Comparison of ENCODE assay signal across 12 cellular contexts in the genomic region with DNA sequence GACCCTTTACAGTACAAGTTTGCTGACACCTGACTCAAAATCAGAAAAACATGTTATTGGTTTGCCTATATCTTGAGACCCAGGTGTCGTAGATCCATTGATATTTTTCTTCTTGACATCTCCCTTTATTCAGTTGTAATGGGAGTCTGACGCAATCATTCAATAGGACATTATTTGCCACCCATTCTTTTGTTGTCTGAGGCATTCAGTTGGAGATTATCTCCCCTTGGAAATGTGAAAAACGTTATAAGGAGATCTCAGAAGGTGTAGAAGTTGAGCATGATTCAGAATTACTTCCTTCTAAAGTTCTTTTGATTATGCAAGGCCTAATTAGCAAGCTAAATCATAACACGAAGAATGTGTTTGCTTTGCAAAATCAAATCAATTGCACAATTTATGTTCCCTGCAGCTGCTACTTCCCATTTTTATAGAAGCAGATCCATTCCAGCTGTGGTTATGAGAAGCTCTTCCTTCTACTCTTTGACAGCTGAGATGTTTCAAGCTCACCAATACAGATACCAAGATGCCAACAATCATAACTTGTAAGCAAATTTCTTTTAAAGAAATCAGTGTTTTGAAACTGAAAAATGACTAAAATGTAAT.
DNase-seq lines count a peak whose midpoint lies in the region; ATAC-seq and TF ChIP-seq lines count a peak whose summit lies in the region.
"Had no signal": no experiment of that assay in that cellular context is flagged by ENCODE, and none has a peak within 500 bp of the region (broad histone marks: within the 10 kb centered on the region; RNA-seq: fewer than 3 reads in every experiment).

No MANE protein-coding gene starts in this region.

- no peaks in the 10 kb centered on the region for H3K4me1 ChIP-seq in IMR-90 (ENCODE audit: control insufficient read depth, insufficient read depth, low read length)

- POLR2A ChIA-PET in IMR-90 (lab: Charles Lee; ENCODE audit: unreplicated experiment): no interaction called here

- H4K5ac ChIP-seq in IMR-90 (ENCODE audit: low read depth, low read length): no peak overlapping the region

- H3K9me3 ChIP-seq in IMR-90 (ENCODE audit: control insufficient read depth, insufficient read depth, low read length): peaks cover under 1% of the 10 kb centered on the region; the same call in 1 of the 2 replicates

- TF ChIP-seq CTCF in IMR-90 (conservative IDR thresholded peaks at IDR 0.05; ENCODE audit: low read depth, low read length): no peak
- no peak for TF ChIP-seq CTCF in fibroblast of pulmonary artery (IDR thresholded peaks at IDR 0.05; ENCODE audit: low read length, missing control alignments)

- dilution Hi-C loops in IMR-90 (cut with HindIII; ENCODE audit: low sequenced_read_pairs, unreplicated experiment): no loop called here

- H3K9me1 ChIP-seq in IMR-90 (ENCODE audit: insufficient read depth, low read length): no peaks in the 10 kb centered on the region

- no peaks in the 10 kb centered on the region for H4K20me1 ChIP-seq in IMR-90 (ENCODE audit: insufficient read depth, low read length)

- no peak overlapping the region for H3K27ac ChIP-seq in IMR-90 (ENCODE audit: insufficient read depth, low read length)

- no peak overlapping the region for H2BK5ac ChIP-seq in IMR-90 (ENCODE audit: low read depth, low read length, poor library complexity, severe bottlenecking)

- no peak overlapping the region for H4K8ac ChIP-seq in IMR-90 (ENCODE audit: low read depth in 2 of 2, low read length in 2 of 2)

- CTCF ChIA-PET in IMR-90 (lab: Yijun Ruan, JAX): no interaction called here

- no peak for ATAC-seq in IMR-90 (ENCODE audit: low read depth)
- no peak for ATAC-seq in HG02938 (IDR thresholded peaks at IDR 0.05; ENCODE audit: unreplicated experiment)
- no peak for ATAC-seq in HG03571 (IDR thresholded peaks at IDR 0.05; ENCODE audit: unreplicated experiment)
- ATAC-seq: HCT116, Panc1, T-helper 17 cell had no signal

- H3K4ac ChIP-seq in IMR-90 (ENCODE audit: low read depth, low read length): no peak overlapping the region

- no peak overlapping the region for H2BK120ac ChIP-seq in IMR-90 (ENCODE audit: low read depth, low read length)

- H2AK5ac ChIP-seq in IMR-90 (ENCODE audit: low read depth, low read length): no peak overlapping the region

- no peak overlapping the region for H2BK20ac ChIP-seq in IMR-90 (ENCODE audit: low read depth, low read length)

- H3K4me3 ChIP-seq in IMR-90 (ENCODE audit: insufficient read depth, low read depth, low read length): no peak overlapping the region
- H3K4me3 ChIP-seq in fibroblast of pulmonary artery (replicated peaks; ENCODE audit: low read depth, low read length): no peak overlapping the region

- in situ Hi-C loops in IMR-90 (cut with MboI; ENCODE audit: low sequenced_read_pairs): no loop called here

- H2AK9ac ChIP-seq in IMR-90 (replicated peaks; ENCODE audit: low read depth, low read length, poor library complexity): no peak overlapping the region

- H3K36me3 ChIP-seq in IMR-90 (ENCODE audit: control insufficient read depth, insufficient read depth, low read length): no peaks in the 10 kb centered on the region

- no peak overlapping the region for H3K4me2 ChIP-seq in IMR-90 (ENCODE audit: low read depth, low read length)

- H3K14ac ChIP-seq in IMR-90 (replicated peaks; ENCODE audit: low read depth, low read length): no peak overlapping the region

- no peak overlapping the region for H3K18ac ChIP-seq in IMR-90 (ENCODE audit: low read depth, low read length)

- no TSS peak for BruUV-seq in IMR-90 (replicated peaks; lab: Mats Ljungman, UMichigan)

- no CpG with 5 or more reads among the region's 4 CpGs for WGBS in IMR-90 (ENCODE audit: extremely low coverage in 2 of 2, insufficient read length in 1 of 2), 2 experiments

- no peak overlapping the region for H2AFZ ChIP-seq in IMR-90 (replicated peaks; ENCODE audit: low read length, poor library complexity)

- TF ChIP-seq POLR2A in IMR-90 (IDR thresholded peaks at IDR 0.05; ENCODE audit: low read depth, low read length): no peak

- no peak overlapping the region for H4K91ac ChIP-seq in IMR-90 (ENCODE audit: insufficient read depth, low read depth, low read length)

- H3K79me1 ChIP-seq in IMR-90 (ENCODE audit: low read depth in 1 of 2, low read length in 2 of 2): no peaks in the 10 kb centered on the region

- H3K56ac ChIP-seq in IMR-90 (ENCODE audit: extremely low read depth, insufficient read depth, low read length): no peak overlapping the region

- H2BK15ac ChIP-seq in IMR-90 (ENCODE audit: low read depth, low read length): no peak overlapping the region

- TF ChIP-seq RAD21 in IMR-90 (IDR thresholded peaks at IDR 0.05; ENCODE audit: low read length): no peak

- no peak overlapping the region for H3K9ac ChIP-seq in IMR-90 (ENCODE audit: low read depth, low read length)

- intact Hi-C loops in IMR-90 (cut with micrococcal nuclease): no loop called here

- DNase-seq in AML-193 (lab: John Stamatoyannopoulos, UW) (peak; percentile 79 to 82), IMR-90 (no peak), SHP77 (lab: John Stamatoyannopoulos, UW) (peak; percentile 63 to 72), fibroblast of pulmonary artery (ENCODE audit: low read depth) (peak; percentile 58), NCI-H2227 (lab: John Stamatoyannopoulos, UW; ENCODE audit: unreplicated experiment) (no peak)
- DNase-seq in activated T-cell treated with anti-CD3 and anti-CD28 coated beads, Interleukin-2, amount 50 U/mL, for 1 hour: no peak
- DNase-seq: NCI-H1105, T-helper 17 cell had no signal

- H3K23ac ChIP-seq in IMR-90 (ENCODE audit: low read depth, low read length): no peak overlapping the region

- H3K27me3 ChIP-seq in IMR-90 (ENCODE audit: control insufficient read depth, insufficient read depth, low read length): no peaks in the 10 kb centered on the region

TF ChIP-seq in IMR-90, 13 proteins besides CTCF, POLR2A, EP300 and RAD21:
- TF ChIP-seq CEBPB (IDR thresholded peaks at IDR 0.05; ENCODE audit: low read depth, low read length): 0 out of 2 replicates have a peak, but pooled peaks have one; percentile 41
- no peak for TF ChIP-seq NFE2L2 (IDR thresholded peaks at IDR 0.05; ENCODE audit: low read depth, low read length)
- TF ChIP-seq RCOR1 (IDR thresholded peaks at IDR 0.05; ENCODE audit: insufficient replicate concordance, low read length): no peak
- TF ChIP-seq, protein P1, sequence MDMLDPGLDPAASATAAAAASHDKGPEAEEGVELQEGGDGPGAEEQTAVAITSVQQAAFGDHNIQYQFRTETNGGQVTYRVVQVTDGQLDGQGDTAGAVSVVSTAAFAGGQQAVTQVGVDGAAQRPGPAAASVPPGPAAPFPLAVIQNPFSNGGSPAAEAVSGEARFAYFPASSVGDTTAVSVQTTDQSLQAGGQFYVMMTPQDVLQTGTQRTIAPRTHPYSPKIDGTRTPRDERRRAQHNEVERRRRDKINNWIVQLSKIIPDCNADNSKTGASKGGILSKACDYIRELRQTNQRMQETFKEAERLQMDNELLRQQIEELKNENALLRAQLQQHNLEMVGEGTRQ (IDR thresholded peaks at IDR 0.05; ENCODE audit: low read depth, low read length): no peak
- TF ChIP-seq SMC3 (IDR thresholded peaks at IDR 0.05; ENCODE audit: low read depth, low read length): no peak
- TF ChIP-seq RFX5 (IDR thresholded peaks at IDR 0.05; ENCODE audit: low read depth, low read length): no peak
TF ChIP-seq in IMR-90: peak in this region for 1.

Comparison
In these comparisons a context has a peak if more than half of its experiments do, and no peak if none do; other contexts are left out.
1. DNase-seq: peak in AML-193 (2 of 2), SHP77 (2 of 2) and fibroblast of pulmonary artery (single experiment); none in IMR-90 (single experiment), NCI-H2227 (single experiment) and activated T-cell treated with anti-CD3 and anti-CD28 coated beads, Interleukin-2, amount 50 U/mL, for 1 hour (single experiment).